ENCODE assay signal across 25 cellular contexts in the genomic region with DNA sequence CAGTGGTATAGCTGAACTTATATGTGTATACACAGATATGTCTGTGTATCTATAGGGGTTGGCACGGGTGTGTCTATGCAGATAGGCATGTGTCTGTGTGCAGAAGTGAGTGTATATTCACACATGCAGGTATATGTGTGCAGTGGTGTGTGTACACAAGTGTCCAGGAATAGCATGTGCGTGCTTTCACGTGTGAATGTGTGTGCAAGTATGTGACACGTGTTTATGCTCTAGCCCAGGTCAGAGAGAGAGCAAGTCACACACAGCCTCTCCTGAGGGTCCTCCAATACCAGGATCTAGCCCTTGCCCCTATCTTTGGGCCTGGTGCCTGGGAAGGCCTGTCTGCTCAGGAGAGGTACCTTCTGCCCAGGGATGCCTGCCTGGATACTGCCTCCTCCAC.
"Had no signal": no experiment of that assay in that cellular context is flagged by ENCODE, and none has a peak within 500 bp of the region (broad histone marks: within the 10 kb centered on the region; RNA-seq: fewer than 3 reads in every experiment).

No MANE protein-coding gene starts in this region.

- H3K4me3 Mint-ChIP-seq: activated CD4-positive, alpha-beta memory T cell treated with anti-CD3 and anti-CD28 coated beads, Interleukin-2, amount 10 ng/mL, durations not matched to agents 7 days and 5 days; activated CD4-positive, alpha-beta T cell treated with anti-CD3 and anti-CD28 coated beads for 36 hours; activated naive CD4-positive, alpha-beta T cell treated with anti-CD3 and anti-CD28 coated beads for 36 hours; activated naive CD8-positive, alpha-beta T cell; activated T-helper 17 cell treated with anti-CD3 and anti-CD28 coated beads, Interleukin-2, amount 50 U/mL, for 72 hours had no signal

- ATAC-seq: activated CD4-positive, alpha-beta T cell treated with anti-CD3 and anti-CD28 coated beads for 36 hours; activated T-helper 17 cell treated with anti-CD3 and anti-CD28 coated beads, Interleukin-2, amount 50 U/mL, for 72 hours had no signal

- H3K27ac ChIP-seq: brain microvascular endothelial cell, Peyer's patch, RWPE1, SJCRH30, VCaP had no signal

- H3K4me3 ChIP-seq: Peyer's patch, SJCRH30 had no signal

- H3K9me3 ChIP-seq: Peyer's patch, SJCRH30, SK-N-SH had no signal

- H3K4me1 Mint-ChIP-seq: activated CD4-positive, alpha-beta T cell treated with anti-CD3 and anti-CD28 coated beads for 36 hours; activated T-helper 17 cell treated with anti-CD3 and anti-CD28 coated beads, Interleukin-2, amount 50 U/mL, for 72 hours had no signal

- H3K36me3 ChIP-seq: brain microvascular endothelial cell, Peyer's patch, SJCRH30 had no signal

- H3K27me3 ChIP-seq: brain microvascular endothelial cell, Peyer's patch, SJCRH30 had no signal

- H3K27me3 Mint-ChIP-seq: activated CD4-positive, alpha-beta memory T cell treated with anti-CD3 and anti-CD28 coated beads, Interleukin-2, amount 10 ng/mL, durations not matched to agents 7 days and 5 days; activated naive CD8-positive, alpha-beta T cell had no signal

- H3K36me3 Mint-ChIP-seq: activated naive CD8-positive, alpha-beta T cell had no signal

- H3K9me3 Mint-ChIP-seq: activated CD4-positive, alpha-beta memory T cell treated with anti-CD3 and anti-CD28 coated beads, Interleukin-2, amount 10 ng/mL, durations not matched to agents 7 days and 5 days; activated naive CD4-positive, alpha-beta T cell treated with anti-CD3 and anti-CD28 coated beads for 36 hours; activated T-helper 17 cell treated with anti-CD3 and anti-CD28 coated beads, Interleukin-2, amount 50 U/mL, for 72 hours had no signal

- H3K27ac Mint-ChIP-seq: activated CD4-positive, alpha-beta memory T cell treated with anti-CD3 and anti-CD28 coated beads, Interleukin-2, amount 10 ng/mL, durations not matched to agents 7 days and 5 days; activated CD4-positive, alpha-beta T cell treated with anti-CD3 and anti-CD28 coated beads for 36 hours; activated naive CD4-positive, alpha-beta T cell treated with anti-CD3 and anti-CD28 coated beads for 36 hours; activated naive CD8-positive, alpha-beta T cell; activated T-helper 17 cell treated with anti-CD3 and anti-CD28 coated beads, Interleukin-2, amount 50 U/mL, for 72 hours had no signal

- DNase-seq: activated CD4-positive, alpha-beta memory T cell treated with anti-CD3 and anti-CD28 coated beads, Interleukin-2, amount 10 ng/mL, durations not matched to agents 7 days and 5 days; activated CD4-positive, alpha-beta T cell treated with anti-CD3 and anti-CD28 coated beads for 36 hours; activated CD4-positive, alpha-beta T cell treated with anti-CD3 and anti-CD28 coated beads, Interleukin-2, amount 50 U/mL, for 1 hour; activated gamma-delta T cell; activated naive CD4-positive, alpha-beta T cell treated with anti-CD3 and anti-CD28 coated beads for 36 hours; activated T-cell treated with anti-CD3 and anti-CD28 coated beads for 4 hours; activated T-cell treated with anti-CD3 and anti-CD28 coated beads, Interleukin-2, amount 50 U/mL, for 48 hours; amygdala; brain microvascular endothelial cell; central memory CD4-positive, alpha-beta T cell; Kasumi-1; NCI-H1105 treated with DMSO at 0.1 percent for 48 hours; NCI-H1436 treated with DMSO at 0.1 percent for 48 hours; NCI-H187; NCI-H2081; NCI-H510A treated with DMSO at 0.1 percent for 48 hours; Peyer's patch; Right ventricle myocardium superior; SJCRH30; SK-N-SH; T-helper 1 cell had no signal
